In the genomic region with DNA sequence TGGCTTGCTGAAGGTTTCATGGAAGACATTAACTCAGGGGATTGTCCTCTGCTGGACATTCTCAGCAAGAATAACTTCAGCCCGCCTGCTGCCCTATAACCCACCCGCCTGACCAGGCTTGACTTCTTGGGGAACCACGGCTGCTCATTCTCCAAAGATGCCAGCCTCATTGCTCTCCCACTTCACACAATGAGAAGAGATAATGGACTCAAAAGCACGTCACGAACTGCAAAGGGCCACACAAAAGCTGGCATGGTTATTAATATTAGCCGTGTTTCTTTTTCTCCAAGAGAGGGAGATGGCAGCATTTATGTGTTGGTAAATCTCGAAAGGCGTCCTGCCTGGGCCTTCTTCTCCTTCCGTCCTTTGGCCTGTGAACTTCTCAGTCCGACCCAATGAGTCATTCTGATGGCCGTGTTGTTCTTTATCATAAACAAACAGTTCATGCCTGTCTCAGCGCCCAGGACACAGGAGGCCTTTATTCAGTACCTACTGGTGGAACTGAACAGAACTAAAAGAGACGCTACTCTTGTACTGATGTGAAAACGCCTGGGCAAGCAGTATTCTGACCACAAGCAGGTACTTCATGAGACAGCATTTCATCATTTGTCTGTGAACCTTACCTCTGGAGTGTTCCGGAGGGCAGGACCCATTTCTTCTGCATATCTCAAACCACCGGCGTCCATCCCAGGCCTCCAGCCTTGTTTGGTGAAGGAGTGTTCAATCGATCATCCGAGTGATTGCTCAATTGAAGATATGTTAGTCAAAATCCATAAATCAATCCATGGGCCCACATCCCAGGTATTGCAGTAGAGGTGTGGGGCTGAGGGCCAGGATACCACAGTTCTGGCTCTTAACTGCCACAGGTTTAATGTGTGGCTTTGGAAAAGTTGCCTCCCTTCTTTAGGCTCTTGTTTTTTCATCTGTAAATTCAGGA, we compare ENCODE assay signal across 1 cellular context.
TF ChIP-seq lines count a peak whose summit lies in the region.

No MANE protein-coding gene starts in this region.

TF ChIP-seq in HepG2, 621 proteins besides CTCF, POLR2A, EP300 and RAD21 (continued from another document and continues in another):
- TF ChIP-seq, protein P1, sequence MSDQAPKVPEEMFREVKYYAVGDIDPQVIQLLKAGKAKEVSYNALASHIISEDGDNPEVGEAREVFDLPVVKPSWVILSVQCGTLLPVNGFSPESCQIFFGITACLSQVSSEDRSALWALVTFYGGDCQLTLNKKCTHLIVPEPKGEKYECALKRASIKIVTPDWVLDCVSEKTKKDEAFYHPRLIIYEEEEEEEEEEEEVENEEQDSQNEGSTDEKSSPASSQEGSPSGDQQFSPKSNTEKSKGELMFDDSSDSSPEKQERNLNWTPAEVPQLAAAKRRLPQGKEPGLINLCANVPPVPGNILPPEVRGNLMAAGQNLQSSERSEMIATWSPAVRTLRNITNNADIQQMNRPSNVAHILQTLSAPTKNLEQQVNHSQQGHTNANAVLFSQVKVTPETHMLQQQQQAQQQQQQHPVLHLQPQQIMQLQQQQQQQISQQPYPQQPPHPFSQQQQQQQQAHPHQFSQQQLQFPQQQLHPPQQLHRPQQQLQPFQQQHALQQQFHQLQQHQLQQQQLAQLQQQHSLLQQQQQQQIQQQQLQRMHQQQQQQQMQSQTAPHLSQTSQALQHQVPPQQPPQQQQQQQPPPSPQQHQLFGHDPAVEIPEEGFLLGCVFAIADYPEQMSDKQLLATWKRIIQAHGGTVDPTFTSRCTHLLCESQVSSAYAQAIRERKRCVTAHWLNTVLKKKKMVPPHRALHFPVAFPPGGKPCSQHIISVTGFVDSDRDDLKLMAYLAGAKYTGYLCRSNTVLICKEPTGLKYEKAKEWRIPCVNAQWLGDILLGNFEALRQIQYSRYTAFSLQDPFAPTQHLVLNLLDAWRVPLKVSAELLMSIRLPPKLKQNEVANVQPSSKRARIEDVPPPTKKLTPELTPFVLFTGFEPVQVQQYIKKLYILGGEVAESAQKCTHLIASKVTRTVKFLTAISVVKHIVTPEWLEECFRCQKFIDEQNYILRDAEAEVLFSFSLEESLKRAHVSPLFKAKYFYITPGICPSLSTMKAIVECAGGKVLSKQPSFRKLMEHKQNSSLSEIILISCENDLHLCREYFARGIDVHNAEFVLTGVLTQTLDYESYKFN (CRISPR knock-in tag; conservative IDR thresholded peaks at IDR 0.05): peak; percentile 37; the same call in 1 of the 2 replicates
- TF ChIP-seq NCOA5 (CRISPR knock-in tag; IDR thresholded peaks at IDR 0.05) (no peak), ZNF746 (CRISPR knock-in tag; IDR thresholded peaks at IDR 0.05) (0 out of 2 replicates have a peak, but pooled peaks have one; percentile 29), SOX5 (CRISPR knock-in tag; IDR thresholded peaks at IDR 0.05; ENCODE audit: borderline replicate concordance) (peak; percentile 35; the same call in 1 of the 2 replicates), HNRNPK (IDR thresholded peaks at IDR 0.05; ENCODE audit: low read depth, low read length, poor library complexity, severe bottlenecking) (no peak), KDM6A (CRISPR knock-in tag; IDR thresholded peaks at IDR 0.05; ENCODE audit: low read depth) (no peak), MBNL3 (CRISPR knock-in tag; conservative IDR thresholded peaks at IDR 0.05) (no peak), SP4 (CRISPR knock-in tag; IDR thresholded peaks at IDR 0.05) (no peak), FOXA1 (IDR thresholded peaks at IDR 0.05) (no peak; the same call in 1 of the 2 replicates), FOXA1 (CRISPR knock-in tag; IDR thresholded peaks at IDR 0.05) (peak; percentile 66; the same call in 1 of the 2 replicates), DMAP1 (CRISPR knock-in tag; IDR thresholded peaks at IDR 0.05) (peak; percentile 12; the same call in 1 of the 2 replicates), MIER2 (CRISPR knock-in tag; IDR thresholded peaks at IDR 0.05) (0 out of 2 replicates have a peak, but pooled peaks have one; percentile 34), ZMYM4 (CRISPR knock-in tag; IDR thresholded peaks at IDR 0.05) (0 out of 2 replicates have a peak, but pooled peaks have one; percentile 11), MTF2 (CRISPR knock-in tag; IDR thresholded peaks at IDR 0.05; ENCODE audit: borderline replicate concordance) (no peak), ZNF678 (CRISPR knock-in tag; IDR thresholded peaks at IDR 0.05) (no peak), RXRB (CRISPR knock-in tag; IDR thresholded peaks at IDR 0.05; ENCODE audit: borderline replicate concordance) (peak; percentile 46; the same call in 1 of the 2 replicates), SP2 (CRISPR knock-in tag; IDR thresholded peaks at IDR 0.05) (no peak), GATAD2A (CRISPR knock-in tag; IDR thresholded peaks at IDR 0.05) (peak; percentile 75), RELA (CRISPR knock-in tag; IDR thresholded peaks at IDR 0.05) (no peak), TBX3 (IDR thresholded peaks at IDR 0.05; ENCODE audit: borderline replicate concordance) (peak; percentile 28; the same call in 1 of the 2 replicates), HNRNPLL (IDR thresholded peaks at IDR 0.05; ENCODE audit: low read depth, low read length, poor library complexity, severe bottlenecking) (no peak)
- TF ChIP-seq, protein P2, sequence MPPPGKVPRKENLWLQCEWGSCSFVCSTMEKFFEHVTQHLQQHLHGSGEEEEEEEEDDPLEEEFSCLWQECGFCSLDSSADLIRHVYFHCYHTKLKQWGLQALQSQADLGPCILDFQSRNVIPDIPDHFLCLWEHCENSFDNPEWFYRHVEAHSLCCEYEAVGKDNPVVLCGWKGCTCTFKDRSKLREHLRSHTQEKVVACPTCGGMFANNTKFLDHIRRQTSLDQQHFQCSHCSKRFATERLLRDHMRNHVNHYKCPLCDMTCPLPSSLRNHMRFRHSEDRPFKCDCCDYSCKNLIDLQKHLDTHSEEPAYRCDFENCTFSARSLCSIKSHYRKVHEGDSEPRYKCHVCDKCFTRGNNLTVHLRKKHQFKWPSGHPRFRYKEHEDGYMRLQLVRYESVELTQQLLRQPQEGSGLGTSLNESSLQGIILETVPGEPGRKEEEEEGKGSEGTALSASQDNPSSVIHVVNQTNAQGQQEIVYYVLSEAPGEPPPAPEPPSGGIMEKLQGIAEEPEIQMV (CRISPR knock-in tag; IDR thresholded peaks at IDR 0.05; ENCODE audit: low read depth): 0 out of 2 replicates have a peak, but pooled peaks have one; percentile 35
- TF ChIP-seq, protein P3, sequence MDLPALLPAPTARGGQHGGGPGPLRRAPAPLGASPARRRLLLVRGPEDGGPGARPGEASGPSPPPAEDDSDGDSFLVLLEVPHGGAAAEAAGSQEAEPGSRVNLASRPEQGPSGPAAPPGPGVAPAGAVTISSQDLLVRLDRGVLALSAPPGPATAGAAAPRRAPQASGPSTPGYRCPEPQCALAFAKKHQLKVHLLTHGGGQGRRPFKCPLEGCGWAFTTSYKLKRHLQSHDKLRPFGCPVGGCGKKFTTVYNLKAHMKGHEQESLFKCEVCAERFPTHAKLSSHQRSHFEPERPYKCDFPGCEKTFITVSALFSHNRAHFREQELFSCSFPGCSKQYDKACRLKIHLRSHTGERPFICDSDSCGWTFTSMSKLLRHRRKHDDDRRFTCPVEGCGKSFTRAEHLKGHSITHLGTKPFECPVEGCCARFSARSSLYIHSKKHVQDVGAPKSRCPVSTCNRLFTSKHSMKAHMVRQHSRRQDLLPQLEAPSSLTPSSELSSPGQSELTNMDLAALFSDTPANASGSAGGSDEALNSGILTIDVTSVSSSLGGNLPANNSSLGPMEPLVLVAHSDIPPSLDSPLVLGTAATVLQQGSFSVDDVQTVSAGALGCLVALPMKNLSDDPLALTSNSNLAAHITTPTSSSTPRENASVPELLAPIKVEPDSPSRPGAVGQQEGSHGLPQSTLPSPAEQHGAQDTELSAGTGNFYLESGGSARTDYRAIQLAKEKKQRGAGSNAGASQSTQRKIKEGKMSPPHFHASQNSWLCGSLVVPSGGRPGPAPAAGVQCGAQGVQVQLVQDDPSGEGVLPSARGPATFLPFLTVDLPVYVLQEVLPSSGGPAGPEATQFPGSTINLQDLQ (CRISPR knock-in tag; IDR thresholded peaks at IDR 0.05): no peak
- TF ChIP-seq, protein P4, sequence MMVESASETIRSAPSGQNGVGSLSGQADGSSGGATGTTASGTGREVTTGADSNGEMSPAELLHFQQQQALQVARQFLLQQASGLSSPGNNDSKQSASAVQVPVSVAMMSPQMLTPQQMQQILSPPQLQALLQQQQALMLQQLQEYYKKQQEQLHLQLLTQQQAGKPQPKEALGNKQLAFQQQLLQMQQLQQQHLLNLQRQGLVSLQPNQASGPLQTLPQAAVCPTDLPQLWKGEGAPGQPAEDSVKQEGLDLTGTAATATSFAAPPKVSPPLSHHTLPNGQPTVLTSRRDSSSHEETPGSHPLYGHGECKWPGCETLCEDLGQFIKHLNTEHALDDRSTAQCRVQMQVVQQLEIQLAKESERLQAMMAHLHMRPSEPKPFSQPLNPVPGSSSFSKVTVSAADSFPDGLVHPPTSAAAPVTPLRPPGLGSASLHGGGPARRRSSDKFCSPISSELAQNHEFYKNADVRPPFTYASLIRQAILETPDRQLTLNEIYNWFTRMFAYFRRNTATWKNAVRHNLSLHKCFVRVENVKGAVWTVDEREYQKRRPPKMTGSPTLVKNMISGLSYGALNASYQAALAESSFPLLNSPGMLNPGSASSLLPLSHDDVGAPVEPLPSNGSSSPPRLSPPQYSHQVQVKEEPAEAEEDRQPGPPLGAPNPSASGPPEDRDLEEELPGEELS (CRISPR knock-in tag; IDR thresholded peaks at IDR 0.05): peak; percentile 76
- TF ChIP-seq, protein P5, sequence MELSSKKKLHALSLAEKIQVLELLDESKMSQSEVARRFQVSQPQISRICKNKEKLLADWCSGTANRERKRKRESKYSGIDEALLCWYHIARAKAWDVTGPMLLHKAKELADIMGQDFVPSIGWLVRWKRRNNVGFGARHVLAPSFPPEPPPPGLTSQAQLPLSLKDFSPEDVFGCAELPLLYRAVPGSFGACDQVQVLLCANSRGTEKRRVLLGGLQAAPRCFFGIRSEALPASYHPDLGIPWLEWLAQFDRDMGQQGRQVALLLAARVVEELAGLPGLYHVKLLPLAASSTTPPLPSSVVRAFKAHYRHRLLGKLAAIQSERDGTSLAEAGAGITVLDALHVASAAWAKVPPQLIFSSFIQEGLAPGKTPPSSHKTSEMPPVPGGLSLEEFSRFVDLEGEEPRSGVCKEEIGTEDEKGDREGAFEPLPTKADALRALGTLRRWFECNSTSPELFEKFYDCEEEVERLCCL (CRISPR knock-in tag; IDR thresholded peaks at IDR 0.05; ENCODE audit: borderline replicate concordance): no peak
- TF ChIP-seq, protein P6, sequence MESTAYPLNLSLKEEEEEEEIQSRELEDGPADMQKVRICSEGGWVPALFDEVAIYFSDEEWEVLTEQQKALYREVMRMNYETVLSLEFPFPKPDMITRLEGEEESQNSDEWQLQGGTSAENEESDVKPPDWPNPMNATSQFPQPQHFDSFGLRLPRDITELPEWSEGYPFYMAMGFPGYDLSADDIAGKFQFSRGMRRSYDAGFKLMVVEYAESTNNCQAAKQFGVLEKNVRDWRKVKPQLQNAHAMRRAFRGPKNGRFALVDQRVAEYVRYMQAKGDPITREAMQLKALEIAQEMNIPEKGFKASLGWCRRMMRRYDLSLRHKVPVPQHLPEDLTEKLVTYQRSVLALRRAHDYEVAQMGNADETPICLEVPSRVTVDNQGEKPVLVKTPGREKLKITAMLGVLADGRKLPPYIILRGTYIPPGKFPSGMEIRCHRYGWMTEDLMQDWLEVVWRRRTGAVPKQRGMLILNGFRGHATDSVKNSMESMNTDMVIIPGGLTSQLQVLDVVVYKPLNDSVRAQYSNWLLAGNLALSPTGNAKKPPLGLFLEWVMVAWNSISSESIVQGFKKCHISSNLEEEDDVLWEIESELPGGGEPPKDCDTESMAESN (CRISPR knock-in tag; conservative IDR thresholded peaks at IDR 0.05): peak; percentile 66; the same call in 1 of the 2 replicates
- TF ChIP-seq, protein P7, sequence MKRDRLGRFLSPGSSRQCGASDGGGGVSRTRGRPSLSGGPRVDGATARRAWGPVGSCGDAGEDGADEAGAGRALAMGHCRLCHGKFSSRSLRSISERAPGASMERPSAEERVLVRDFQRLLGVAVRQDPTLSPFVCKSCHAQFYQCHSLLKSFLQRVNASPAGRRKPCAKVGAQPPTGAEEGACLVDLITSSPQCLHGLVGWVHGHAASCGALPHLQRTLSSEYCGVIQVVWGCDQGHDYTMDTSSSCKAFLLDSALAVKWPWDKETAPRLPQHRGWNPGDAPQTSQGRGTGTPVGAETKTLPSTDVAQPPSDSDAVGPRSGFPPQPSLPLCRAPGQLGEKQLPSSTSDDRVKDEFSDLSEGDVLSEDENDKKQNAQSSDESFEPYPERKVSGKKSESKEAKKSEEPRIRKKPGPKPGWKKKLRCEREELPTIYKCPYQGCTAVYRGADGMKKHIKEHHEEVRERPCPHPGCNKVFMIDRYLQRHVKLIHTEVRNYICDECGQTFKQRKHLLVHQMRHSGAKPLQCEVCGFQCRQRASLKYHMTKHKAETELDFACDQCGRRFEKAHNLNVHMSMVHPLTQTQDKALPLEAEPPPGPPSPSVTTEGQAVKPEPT (CRISPR knock-in tag; IDR thresholded peaks at IDR 0.05; ENCODE audit: low read depth): no peak
- TF ChIP-seq, protein P8, sequence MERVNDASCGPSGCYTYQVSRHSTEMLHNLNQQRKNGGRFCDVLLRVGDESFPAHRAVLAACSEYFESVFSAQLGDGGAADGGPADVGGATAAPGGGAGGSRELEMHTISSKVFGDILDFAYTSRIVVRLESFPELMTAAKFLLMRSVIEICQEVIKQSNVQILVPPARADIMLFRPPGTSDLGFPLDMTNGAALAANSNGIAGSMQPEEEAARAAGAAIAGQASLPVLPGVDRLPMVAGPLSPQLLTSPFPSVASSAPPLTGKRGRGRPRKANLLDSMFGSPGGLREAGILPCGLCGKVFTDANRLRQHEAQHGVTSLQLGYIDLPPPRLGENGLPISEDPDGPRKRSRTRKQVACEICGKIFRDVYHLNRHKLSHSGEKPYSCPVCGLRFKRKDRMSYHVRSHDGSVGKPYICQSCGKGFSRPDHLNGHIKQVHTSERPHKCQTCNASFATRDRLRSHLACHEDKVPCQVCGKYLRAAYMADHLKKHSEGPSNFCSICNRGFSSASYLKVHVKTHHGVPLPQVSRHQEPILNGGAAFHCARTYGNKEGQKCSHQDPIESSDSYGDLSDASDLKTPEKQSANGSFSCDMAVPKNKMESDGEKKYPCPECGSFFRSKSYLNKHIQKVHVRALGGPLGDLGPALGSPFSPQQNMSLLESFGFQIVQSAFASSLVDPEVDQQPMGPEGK (CRISPR knock-in tag; IDR thresholded peaks at IDR 0.05): no peak
- TF ChIP-seq, protein P9, sequence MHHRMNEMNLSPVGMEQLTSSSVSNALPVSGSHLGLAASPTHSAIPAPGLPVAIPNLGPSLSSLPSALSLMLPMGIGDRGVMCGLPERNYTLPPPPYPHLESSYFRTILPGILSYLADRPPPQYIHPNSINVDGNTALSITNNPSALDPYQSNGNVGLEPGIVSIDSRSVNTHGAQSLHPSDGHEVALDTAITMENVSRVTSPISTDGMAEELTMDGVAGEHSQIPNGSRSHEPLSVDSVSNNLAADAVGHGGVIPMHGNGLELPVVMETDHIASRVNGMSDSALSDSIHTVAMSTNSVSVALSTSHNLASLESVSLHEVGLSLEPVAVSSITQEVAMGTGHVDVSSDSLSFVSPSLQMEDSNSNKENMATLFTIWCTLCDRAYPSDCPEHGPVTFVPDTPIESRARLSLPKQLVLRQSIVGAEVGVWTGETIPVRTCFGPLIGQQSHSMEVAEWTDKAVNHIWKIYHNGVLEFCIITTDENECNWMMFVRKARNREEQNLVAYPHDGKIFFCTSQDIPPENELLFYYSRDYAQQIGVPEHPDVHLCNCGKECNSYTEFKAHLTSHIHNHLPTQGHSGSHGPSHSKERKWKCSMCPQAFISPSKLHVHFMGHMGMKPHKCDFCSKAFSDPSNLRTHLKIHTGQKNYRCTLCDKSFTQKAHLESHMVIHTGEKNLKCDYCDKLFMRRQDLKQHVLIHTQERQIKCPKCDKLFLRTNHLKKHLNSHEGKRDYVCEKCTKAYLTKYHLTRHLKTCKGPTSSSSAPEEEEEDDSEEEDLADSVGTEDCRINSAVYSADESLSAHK (CRISPR knock-in tag; IDR thresholded peaks at IDR 0.05; ENCODE audit: borderline replicate concordance): no peak
